8 cellular contexts compared by ENCODE assay signal in genomic region chr15:74432271-74432967, GRCh38. TPM values are rescaled to one million over a fixed set of nuclear protein-coding genes. Genes with fewer than 3 reads are reported as not detected.
DNase-seq lines count a peak whose midpoint lies in the region; ATAC-seq and TF ChIP-seq lines count a peak whose summit lies in the region.

No MANE protein-coding gene starts in this region.

- peak overlapping the region; percentile 84 for H3K4me3 ChIP-seq in WI38 (ENCODE audit: low read depth, low read length)

- peak overlapping the region; percentile 84 for H3K4me3 Mint-ChIP-seq in glutamatergic neuron (ENCODE audit: unreplicated experiment)
- peak overlapping the region; percentile 85 for H3K4me3 Mint-ChIP-seq in stimulated activated effector memory CD8-positive, alpha-beta T cell treated with anti-CD3 and anti-CD28 coated beads, Interleukin-12 subunit alpha, Interleukin-12 subunit beta, amount 100 ng/mL, for 72 hours

- H3K27ac Mint-ChIP-seq in glutamatergic neuron (ENCODE audit: unreplicated experiment), result peak overlapping the region; percentile 55
- H3K27ac Mint-ChIP-seq in stimulated activated effector memory CD8-positive, alpha-beta T cell treated with anti-CD3 and anti-CD28 coated beads, Interleukin-12 subunit alpha, Interleukin-12 subunit beta, amount 100 ng/mL, for 72 hours, result peak overlapping the region; percentile 60

- ATAC-seq in stimulated activated effector memory CD8-positive, alpha-beta T cell treated with anti-CD3 and anti-CD28 coated beads, Interleukin-12 subunit alpha, Interleukin-12 subunit beta, amount 100 ng/mL, for 72 hours, result no peak

- H3K4me1 Mint-ChIP-seq in glutamatergic neuron (ENCODE audit: low read depth, unreplicated experiment), result peaks cover 19% of the 10 kb centered on the region
- H3K4me1 Mint-ChIP-seq in stimulated activated effector memory CD8-positive, alpha-beta T cell treated with anti-CD3 and anti-CD28 coated beads, Interleukin-12 subunit alpha, Interleukin-12 subunit beta, amount 100 ng/mL, for 72 hours, result peaks cover 85% of the 10 kb centered on the region

- DNase-seq in NCI-H82 (lab: John Stamatoyannopoulos, UW) (peak; percentile 41), NCI-H82 treated with DMSO at 0.1 percent for 48 hours (lab: John Stamatoyannopoulos, UW; ENCODE audit: unreplicated experiment) (no peak), glutamatergic neuron (no peak), middle frontal gyrus (ENCODE audit: extremely low spot score, low spot score) (no peak), UCSD-AML1 (lab: John Stamatoyannopoulos, UW; ENCODE audit: unreplicated experiment) (no peak)
- no peak for DNase-seq in stimulated activated effector memory CD8-positive, alpha-beta T cell treated with anti-CD3 and anti-CD28 coated beads, Interleukin-12 subunit alpha, Interleukin-12 subunit beta, amount 100 ng/mL, for 72 hours (ENCODE audit: low spot score in 2 of 2)
- no peak for DNase-seq in effector CD8-positive, alpha-beta T cell (lab: John Stamatoyannopoulos, UW)

- H3K36me3 Mint-ChIP-seq in glutamatergic neuron (ENCODE audit: unreplicated experiment), result no peaks in the 10 kb centered on the region
- peaks cover 63% of the 10 kb centered on the region for H3K36me3 Mint-ChIP-seq in stimulated activated effector memory CD8-positive, alpha-beta T cell treated with anti-CD3 and anti-CD28 coated beads, Interleukin-12 subunit alpha, Interleukin-12 subunit beta, amount 100 ng/mL, for 72 hours

- peaks cover 13% of the 10 kb centered on the region for H3K27me3 Mint-ChIP-seq in glutamatergic neuron (ENCODE audit: unreplicated experiment)

- H3K9me3 Mint-ChIP-seq in glutamatergic neuron (ENCODE audit: unreplicated experiment), result peaks cover 3% of the 10 kb centered on the region
- H3K9me3 Mint-ChIP-seq in stimulated activated effector memory CD8-positive, alpha-beta T cell treated with anti-CD3 and anti-CD28 coated beads, Interleukin-12 subunit alpha, Interleukin-12 subunit beta, amount 100 ng/mL, for 72 hours, result no peaks in the 10 kb centered on the region

- TF ChIP-seq CTCF in WI38 (IDR thresholded peaks at IDR 0.05; ENCODE audit: low read depth, low read length) (no peak), glutamatergic neuron (IDR thresholded peaks at IDR 0.05; ENCODE audit: partially characterized antibody, unreplicated experiment) (no peak)

RNA-seq across cellular contexts. Expression of gene SEMA7A, which starts 1.3 kb away (rescaled TPM):
- total RNA-seq in glutamatergic neuron (ENCODE audit: unreplicated experiment), result 16.2 TPM

RNA-seq across cellular contexts. Expression of gene UBL7, which starts 28.5 kb away (rescaled TPM):
- total RNA-seq in glutamatergic neuron (ENCODE audit: unreplicated experiment), result 62.6 TPM
